In genomic region chr11:71268706-71269321, GRCh38 we compare ENCODE assay signal across 1 cellular context.
A peak's percentile ranks its signal among the peaks of the same experiment; 100 is the strongest.
TF ChIP-seq lines count a peak whose summit lies in the region.

No MANE protein-coding gene starts in this region.

TF ChIP-seq in HepG2, 621 proteins besides CTCF, POLR2A, EP300 and RAD21 (continued from another document and continues in another):
- TF ChIP-seq HOMEZ (CRISPR knock-in tag; IDR thresholded peaks at IDR 0.05; ENCODE audit: low read depth) (0 out of 2 replicates have a peak, but pooled peaks have one; percentile 53), ZNF547 (CRISPR knock-in tag; IDR thresholded peaks at IDR 0.05) (no peak), ZNF839 (CRISPR knock-in tag; IDR thresholded peaks at IDR 0.05; ENCODE audit: borderline replicate concordance) (no peak), ARHGAP35 (CRISPR knock-in tag; IDR thresholded peaks at IDR 0.05; ENCODE audit: borderline replicate concordance) (peak; percentile 52; the same call in 1 of the 2 replicates), ZSCAN9 (CRISPR knock-in tag; IDR thresholded peaks at IDR 0.05; ENCODE audit: borderline replicate concordance) (0 out of 2 replicates have a peak, but pooled peaks have one; percentile 38), KDM4B (CRISPR knock-in tag; IDR thresholded peaks at IDR 0.05) (no peak), FIP1L1 (IDR thresholded peaks at IDR 0.05; ENCODE audit: borderline replicate concordance, insufficient read depth, low read depth, low read length) (no peak), ZMYM3 (CRISPR knock-in tag; IDR thresholded peaks at IDR 0.05) (peak; percentile 42), ZIK1 (CRISPR knock-in tag; IDR thresholded peaks at IDR 0.05; ENCODE audit: borderline replicate concordance, low read depth) (no peak), REL (CRISPR knock-in tag; conservative IDR thresholded peaks at IDR 0.05) (no peak), HDAC1 (CRISPR knock-in tag; IDR thresholded peaks at IDR 0.05) (peak; percentile 70), MAFK (conservative IDR thresholded peaks at IDR 0.05 in 1 of 2, IDR thresholded peaks at IDR 0.05 in 1 of 2; ENCODE audit: low read length in 2 of 2) (no peak), ZNF782 (CRISPR knock-in tag; IDR thresholded peaks at IDR 0.05; ENCODE audit: borderline replicate concordance) (no peak), FOXA1 (IDR thresholded peaks at IDR 0.05) (no peak), FOXA1 (CRISPR knock-in tag; IDR thresholded peaks at IDR 0.05) (0 out of 2 replicates have a peak, but pooled peaks have one; percentile 37), ZSCAN21 (CRISPR knock-in tag; IDR thresholded peaks at IDR 0.05; ENCODE audit: borderline replicate concordance) (no peak), ZNF672 (CRISPR knock-in tag; IDR thresholded peaks at IDR 0.05) (no peak), ZNF432 (CRISPR knock-in tag; IDR thresholded peaks at IDR 0.05; ENCODE audit: borderline replicate concordance) (no peak), FOSL1 (CRISPR knock-in tag; IDR thresholded peaks at IDR 0.05; ENCODE audit: borderline replicate concordance) (no peak), ZBTB46 (CRISPR knock-in tag; IDR thresholded peaks at IDR 0.05; ENCODE audit: borderline replicate concordance) (no peak), PITX1 (CRISPR knock-in tag; IDR thresholded peaks at IDR 0.05) (peak; percentile 60; the same call in 1 of the 2 replicates), NR2F6 (IDR thresholded peaks at IDR 0.05) (no peak), NR2F6 (CRISPR knock-in tag; IDR thresholded peaks at IDR 0.05) (peak; percentile 77), SNAI1 (CRISPR knock-in tag; IDR thresholded peaks at IDR 0.05; ENCODE audit: borderline replicate concordance) (no peak), ZBTB3 (CRISPR knock-in tag; IDR thresholded peaks at IDR 0.05; ENCODE audit: borderline replicate concordance, low read depth) (no peak), NONO (IDR thresholded peaks at IDR 0.05) (no peak), NONO (CRISPR knock-in tag; conservative IDR thresholded peaks at IDR 0.05) (no peak), ZNF331 (CRISPR knock-in tag; IDR thresholded peaks at IDR 0.05) (peak; percentile 70; the same call in 1 of the 2 replicates), ZNF570 (CRISPR knock-in tag; IDR thresholded peaks at IDR 0.05; ENCODE audit: borderline replicate concordance) (no peak), ZMYM2 (CRISPR knock-in tag; IDR thresholded peaks at IDR 0.05) (0 out of 2 replicates have a peak, but pooled peaks have one; percentile 30), ZNF761 (CRISPR knock-in tag; conservative IDR thresholded peaks at IDR 0.05) (no peak), POGZ (CRISPR knock-in tag; IDR thresholded peaks at IDR 0.05) (peak; percentile 28; the same call in 1 of the 2 replicates), ERF (CRISPR knock-in tag; IDR thresholded peaks at IDR 0.05) (peak; percentile 80), MBNL3 (CRISPR knock-in tag; conservative IDR thresholded peaks at IDR 0.05) (no peak), MXD4 (CRISPR knock-in tag; IDR thresholded peaks at IDR 0.05) (no peak), GLMP (CRISPR knock-in tag; IDR thresholded peaks at IDR 0.05; ENCODE audit: borderline replicate concordance) (no peak), MLX (CRISPR knock-in tag; IDR thresholded peaks at IDR 0.05) (peak; percentile 73; the same call in 1 of the 2 replicates), ZMAT3 (CRISPR knock-in tag; conservative IDR thresholded peaks at IDR 0.05) (peak; percentile 80; the same call in 1 of the 2 replicates), MATR3 (CRISPR knock-in tag; IDR thresholded peaks at IDR 0.05) (no peak)
- TF ChIP-seq, protein P1, sequence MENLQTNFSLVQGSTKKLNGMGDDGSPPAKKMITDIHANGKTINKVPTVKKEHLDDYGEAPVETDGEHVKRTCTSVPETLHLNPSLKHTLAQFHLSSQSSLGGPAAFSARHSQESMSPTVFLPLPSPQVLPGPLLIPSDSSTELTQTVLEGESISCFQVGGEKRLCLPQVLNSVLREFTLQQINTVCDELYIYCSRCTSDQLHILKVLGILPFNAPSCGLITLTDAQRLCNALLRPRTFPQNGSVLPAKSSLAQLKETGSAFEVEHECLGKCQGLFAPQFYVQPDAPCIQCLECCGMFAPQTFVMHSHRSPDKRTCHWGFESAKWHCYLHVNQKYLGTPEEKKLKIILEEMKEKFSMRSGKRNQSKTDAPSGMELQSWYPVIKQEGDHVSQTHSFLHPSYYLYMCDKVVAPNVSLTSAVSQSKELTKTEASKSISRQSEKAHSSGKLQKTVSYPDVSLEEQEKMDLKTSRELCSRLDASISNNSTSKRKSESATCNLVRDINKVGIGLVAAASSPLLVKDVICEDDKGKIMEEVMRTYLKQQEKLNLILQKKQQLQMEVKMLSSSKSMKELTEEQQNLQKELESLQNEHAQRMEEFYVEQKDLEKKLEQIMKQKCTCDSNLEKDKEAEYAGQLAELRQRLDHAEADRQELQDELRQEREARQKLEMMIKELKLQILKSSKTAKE (CRISPR knock-in tag; IDR thresholded peaks at IDR 0.05; ENCODE audit: borderline replicate concordance): no peak
- TF ChIP-seq, protein P2, sequence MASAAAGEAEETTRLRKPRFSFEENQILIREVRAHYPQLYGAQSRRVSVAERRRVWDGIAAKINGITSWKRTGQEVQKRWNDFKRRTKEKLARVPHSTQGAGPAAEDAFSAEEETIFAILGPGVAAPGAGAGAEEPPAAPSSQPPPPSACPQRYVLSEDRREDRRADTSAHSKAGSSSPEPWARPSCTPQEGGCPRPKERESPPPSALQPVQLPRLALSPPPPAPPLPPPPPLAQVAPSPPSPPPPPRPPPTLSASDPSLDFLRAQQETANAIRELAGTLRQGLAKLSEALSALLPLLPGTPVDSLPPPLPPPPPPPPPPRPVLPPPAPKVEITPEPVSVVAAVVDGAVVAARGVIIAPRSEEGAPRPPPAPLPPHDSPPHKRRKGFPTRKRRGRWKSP (CRISPR knock-in tag; IDR thresholded peaks at IDR 0.05): no peak; the same call in 1 of the 2 replicates
- TF ChIP-seq, protein P3, sequence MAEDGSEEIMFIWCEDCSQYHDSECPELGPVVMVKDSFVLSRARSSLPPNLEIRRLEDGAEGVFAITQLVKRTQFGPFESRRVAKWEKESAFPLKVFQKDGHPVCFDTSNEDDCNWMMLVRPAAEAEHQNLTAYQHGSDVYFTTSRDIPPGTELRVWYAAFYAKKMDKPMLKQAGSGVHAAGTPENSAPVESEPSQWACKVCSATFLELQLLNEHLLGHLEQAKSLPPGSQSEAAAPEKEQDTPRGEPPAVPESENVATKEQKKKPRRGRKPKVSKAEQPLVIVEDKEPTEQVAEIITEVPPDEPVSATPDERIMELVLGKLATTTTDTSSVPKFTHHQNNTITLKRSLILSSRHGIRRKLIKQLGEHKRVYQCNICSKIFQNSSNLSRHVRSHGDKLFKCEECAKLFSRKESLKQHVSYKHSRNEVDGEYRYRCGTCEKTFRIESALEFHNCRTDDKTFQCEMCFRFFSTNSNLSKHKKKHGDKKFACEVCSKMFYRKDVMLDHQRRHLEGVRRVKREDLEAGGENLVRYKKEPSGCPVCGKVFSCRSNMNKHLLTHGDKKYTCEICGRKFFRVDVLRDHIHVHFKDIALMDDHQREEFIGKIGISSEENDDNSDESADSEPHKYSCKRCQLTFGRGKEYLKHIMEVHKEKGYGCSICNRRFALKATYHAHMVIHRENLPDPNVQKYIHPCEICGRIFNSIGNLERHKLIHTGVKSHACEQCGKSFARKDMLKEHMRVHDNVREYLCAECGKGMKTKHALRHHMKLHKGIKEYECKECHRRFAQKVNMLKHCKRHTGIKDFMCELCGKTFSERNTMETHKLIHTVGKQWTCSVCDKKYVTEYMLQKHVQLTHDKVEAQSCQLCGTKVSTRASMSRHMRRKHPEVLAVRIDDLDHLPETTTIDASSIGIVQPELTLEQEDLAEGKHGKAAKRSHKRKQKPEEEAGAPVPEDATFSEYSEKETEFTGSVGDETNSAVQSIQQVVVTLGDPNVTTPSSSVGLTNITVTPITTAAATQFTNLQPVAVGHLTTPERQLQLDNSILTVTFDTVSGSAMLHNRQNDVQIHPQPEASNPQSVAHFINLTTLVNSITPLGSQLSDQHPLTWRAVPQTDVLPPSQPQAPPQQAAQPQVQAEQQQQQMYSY (CRISPR knock-in tag; IDR thresholded peaks at IDR 0.05): no peak
- TF ChIP-seq, protein P4, sequence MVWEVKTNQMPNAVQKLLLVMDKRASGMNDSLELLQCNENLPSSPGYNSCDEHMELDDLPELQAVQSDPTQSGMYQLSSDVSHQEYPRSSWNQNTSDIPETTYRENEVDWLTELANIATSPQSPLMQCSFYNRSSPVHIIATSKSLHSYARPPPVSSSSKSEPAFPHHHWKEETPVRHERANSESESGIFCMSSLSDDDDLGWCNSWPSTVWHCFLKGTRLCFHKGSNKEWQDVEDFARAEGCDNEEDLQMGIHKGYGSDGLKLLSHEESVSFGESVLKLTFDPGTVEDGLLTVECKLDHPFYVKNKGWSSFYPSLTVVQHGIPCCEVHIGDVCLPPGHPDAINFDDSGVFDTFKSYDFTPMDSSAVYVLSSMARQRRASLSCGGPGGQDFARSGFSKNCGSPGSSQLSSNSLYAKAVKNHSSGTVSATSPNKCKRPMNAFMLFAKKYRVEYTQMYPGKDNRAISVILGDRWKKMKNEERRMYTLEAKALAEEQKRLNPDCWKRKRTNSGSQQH (CRISPR knock-in tag; IDR thresholded peaks at IDR 0.05; ENCODE audit: low read depth): peak; percentile 74; the same call in 1 of the 2 replicates
- TF ChIP-seq, protein P5, sequence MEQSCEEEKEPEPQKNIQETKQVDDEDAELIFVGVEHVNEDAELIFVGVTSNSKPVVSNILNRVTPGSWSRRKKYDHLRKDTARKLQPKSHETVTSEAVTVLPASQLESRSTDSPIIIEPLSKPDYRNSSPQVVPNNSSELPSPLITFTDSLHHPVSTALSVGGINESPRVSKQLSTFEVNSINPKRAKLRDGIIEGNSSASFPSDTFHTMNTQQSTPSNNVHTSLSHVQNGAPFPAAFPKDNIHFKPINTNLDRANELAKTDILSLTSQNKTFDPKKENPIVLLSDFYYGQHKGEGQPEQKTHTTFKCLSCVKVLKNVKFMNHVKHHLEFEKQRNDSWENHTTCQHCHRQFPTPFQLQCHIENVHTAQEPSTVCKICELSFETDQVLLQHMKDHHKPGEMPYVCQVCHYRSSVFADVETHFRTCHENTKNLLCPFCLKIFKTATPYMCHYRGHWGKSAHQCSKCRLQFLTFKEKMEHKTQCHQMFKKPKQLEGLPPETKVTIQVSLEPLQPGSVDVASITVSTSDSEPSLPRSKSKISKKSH (CRISPR knock-in tag; IDR thresholded peaks at IDR 0.05; ENCODE audit: borderline replicate concordance): no peak
- TF ChIP-seq, protein P6, sequence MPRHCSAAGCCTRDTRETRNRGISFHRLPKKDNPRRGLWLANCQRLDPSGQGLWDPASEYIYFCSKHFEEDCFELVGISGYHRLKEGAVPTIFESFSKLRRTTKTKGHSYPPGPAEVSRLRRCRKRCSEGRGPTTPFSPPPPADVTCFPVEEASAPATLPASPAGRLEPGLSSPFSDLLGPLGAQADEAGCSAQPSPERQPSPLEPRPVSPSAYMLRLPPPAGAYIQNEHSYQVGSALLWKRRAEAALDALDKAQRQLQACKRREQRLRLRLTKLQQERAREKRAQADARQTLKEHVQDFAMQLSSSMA (CRISPR knock-in tag; IDR thresholded peaks at IDR 0.05): no peak
- TF ChIP-seq, protein P7, sequence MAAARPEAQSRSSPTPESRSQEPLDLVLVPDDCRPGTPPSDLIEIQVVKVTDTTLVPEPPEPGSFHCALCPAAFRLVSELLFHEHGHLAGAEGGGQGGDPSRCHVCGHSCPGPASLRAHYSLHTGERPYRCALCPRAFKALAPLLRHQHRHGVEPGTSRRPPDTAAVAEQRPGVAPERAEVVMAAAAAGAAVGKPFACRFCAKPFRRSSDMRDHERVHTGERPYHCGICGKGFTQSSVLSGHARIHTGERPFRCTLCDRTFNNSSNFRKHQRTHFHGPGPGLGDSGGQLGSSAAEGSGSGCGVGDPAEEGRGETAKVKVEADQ (CRISPR knock-in tag; IDR thresholded peaks at IDR 0.05; ENCODE audit: borderline replicate concordance): no peak
- TF ChIP-seq, protein P8, sequence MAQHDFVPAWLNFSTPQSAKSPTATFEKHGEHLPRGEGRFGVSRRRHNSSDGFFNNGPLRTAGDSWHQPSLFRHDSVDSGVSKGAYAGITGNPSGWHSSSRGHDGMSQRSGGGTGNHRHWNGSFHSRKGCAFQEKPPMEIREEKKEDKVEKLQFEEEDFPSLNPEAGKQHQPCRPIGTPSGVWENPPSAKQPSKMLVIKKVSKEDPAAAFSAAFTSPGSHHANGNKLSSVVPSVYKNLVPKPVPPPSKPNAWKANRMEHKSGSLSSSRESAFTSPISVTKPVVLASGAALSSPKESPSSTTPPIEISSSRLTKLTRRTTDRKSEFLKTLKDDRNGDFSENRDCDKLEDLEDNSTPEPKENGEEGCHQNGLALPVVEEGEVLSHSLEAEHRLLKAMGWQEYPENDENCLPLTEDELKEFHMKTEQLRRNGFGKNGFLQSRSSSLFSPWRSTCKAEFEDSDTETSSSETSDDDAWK (CRISPR knock-in tag; IDR thresholded peaks at IDR 0.05): no peak
